In the genomic region with DNA sequence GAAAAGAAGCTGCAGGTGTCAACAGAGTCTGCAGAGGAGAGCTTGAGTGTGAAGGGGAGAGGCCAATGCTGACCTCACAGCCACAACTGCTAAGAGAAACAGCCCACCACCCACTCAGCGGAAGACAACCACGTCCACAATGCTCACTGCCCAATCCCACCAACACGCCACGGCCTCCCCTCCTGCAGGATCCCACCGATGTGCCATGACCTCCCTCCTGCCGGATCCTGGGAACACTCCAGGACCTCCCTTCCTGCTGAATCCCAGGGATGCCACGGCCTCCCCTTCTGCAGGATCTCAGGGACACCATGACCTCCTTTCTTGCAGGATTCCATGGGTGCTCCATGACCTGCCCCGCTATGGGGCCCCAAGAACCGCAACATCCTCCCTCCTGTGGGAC, we compare ENCODE assay signal across 26 cellular contexts.
"Had no signal": no experiment of that assay in that cellular context is flagged by ENCODE, and none has a peak within 500 bp of the region (broad histone marks: within the 10 kb centered on the region; RNA-seq: fewer than 3 reads in every experiment).

No MANE protein-coding gene starts in this region.

- DNase-seq: activated CD4-positive, alpha-beta memory T cell treated with anti-CD3 and anti-CD28 coated beads, Interleukin-2, amount 10 ng/mL, durations not matched to agents 7 days and 5 days; activated CD4-positive, alpha-beta T cell treated with anti-CD3 and anti-CD28 coated beads for 1 hour; activated CD4-positive, alpha-beta T cell treated with anti-CD3 and anti-CD28 coated beads, Interleukin-2, amount 10 ng/mL, durations not matched to agents 7 days and 5 days; activated naive CD8-positive, alpha-beta T cell treated with anti-CD3 and anti-CD28 coated beads, Interleukin-2, amount 10 ng/mL, durations not matched to agents 7 days and 5 days; activated T-cell treated with anti-CD3 and anti-CD28 coated beads, Interleukin-2, amount 50 U/mL, for 4 hours; colonic mucosa; effector CD8-positive, alpha-beta T cell; islet precursor cell; left ventricle myocardium inferior; nucleus accumbens; stimulated activated CD4-positive, alpha-beta T cell treated with anti-CD3 and anti-CD28 coated beads, Interleukin-15, amount 100 ng/mL, for 24 hours; stimulated activated CD4-positive, alpha-beta T cell treated with anti-CD3 and anti-CD28 coated beads, Interleukin-2, amount 100 ng/mL, for 24 hours; stimulated activated naive CD4-positive, alpha-beta T cell; SW 1271; T1000; tibial artery; upper lobe of right lung had no signal

- ATAC-seq: activated T-cell treated with anti-CD3 and anti-CD28 coated beads, Interleukin-2, amount 50 U/mL, for 4 hours; gastroesophageal sphincter; upper lobe of right lung had no signal

- H3K4me1 ChIP-seq: parathyroid adenoma, tibial artery had no signal

- H3K27me3 ChIP-seq: ascending aorta, colonic mucosa, gastroesophageal sphincter, hepatocyte, right atrium auricular region, suprapubic skin, tibial artery, upper lobe of right lung had no signal

- H3K4me3 Mint-ChIP-seq: activated CD4-positive, alpha-beta memory T cell treated with anti-CD3 and anti-CD28 coated beads, Interleukin-2, amount 10 ng/mL, durations not matched to agents 7 days and 5 days; activated naive CD8-positive, alpha-beta T cell treated with anti-CD3 and anti-CD28 coated beads, Interleukin-2, amount 10 ng/mL, durations not matched to agents 7 days and 5 days; activated T-cell treated with anti-CD3 and anti-CD28 coated beads, Interleukin-2, amount 50 U/mL, for 4 hours; nephron; T-helper 1 cell treated with Interleukin-12 subunit alpha and Interleukin-12 subunit beta and Interleukin-4 antibody, amounts not matched to agents 30 μg/mL and 1 μg/mL, for 36 hours had no signal

- H3K9me3 ChIP-seq: ascending aorta, colonic mucosa, gastroesophageal sphincter, left ventricle myocardium inferior, right atrium auricular region, suprapubic skin, tibial artery, upper lobe of right lung had no signal

- H2AFZ ChIP-seq: hepatocyte, parathyroid adenoma had no signal

- H3K4me3 ChIP-seq: ascending aorta, colonic mucosa, gastroesophageal sphincter, hepatocyte, left ventricle myocardium inferior, right atrium auricular region, suprapubic skin, tibial artery, upper lobe of right lung had no signal

- H3K79me2 ChIP-seq: hepatocyte, parathyroid adenoma had no signal

- H3K4me2 ChIP-seq: hepatocyte had no signal

- H3K9me3 Mint-ChIP-seq: activated CD4-positive, alpha-beta memory T cell treated with anti-CD3 and anti-CD28 coated beads, Interleukin-2, amount 10 ng/mL, durations not matched to agents 7 days and 5 days; activated CD4-positive, alpha-beta T cell treated with anti-CD3 and anti-CD28 coated beads, Interleukin-2, amount 10 ng/mL, durations not matched to agents 7 days and 5 days; activated naive CD8-positive, alpha-beta T cell treated with anti-CD3 and anti-CD28 coated beads, Interleukin-2, amount 10 ng/mL, durations not matched to agents 7 days and 5 days; activated T-cell treated with anti-CD3 and anti-CD28 coated beads, Interleukin-2, amount 50 U/mL, for 4 hours; activated T-helper 2 cell treated with anti-CD3 and anti-CD28 coated beads, Interferon-gamma antibody, Interleukin-2, Interleukin-4, amounts not matched to agents 10 μg/mL and 5 μg/mL and 100 μg/mL, durations not matched to agents 14 hours and 24 hours and 36 hours; nephron; T-helper 1 cell treated with Interleukin-12 subunit alpha and Interleukin-12 subunit beta and Interleukin-4 antibody, amounts not matched to agents 30 μg/mL and 1 μg/mL, for 36 hours had no signal

- H3K36me3 ChIP-seq: colonic mucosa had no signal

- H3K27me3 Mint-ChIP-seq: activated CD4-positive, alpha-beta memory T cell treated with anti-CD3 and anti-CD28 coated beads, Interleukin-2, amount 10 ng/mL, durations not matched to agents 7 days and 5 days; activated CD4-positive, alpha-beta T cell treated with anti-CD3 and anti-CD28 coated beads, Interleukin-2, amount 10 ng/mL, durations not matched to agents 7 days and 5 days; activated naive CD8-positive, alpha-beta T cell treated with anti-CD3 and anti-CD28 coated beads, Interleukin-2, amount 10 ng/mL, durations not matched to agents 7 days and 5 days had no signal

- H3K27ac ChIP-seq: ascending aorta, colonic mucosa, hepatocyte, parathyroid adenoma, right atrium auricular region, suprapubic skin, tibial artery, upper lobe of right lung had no signal

- H3K27ac Mint-ChIP-seq: activated CD4-positive, alpha-beta memory T cell treated with anti-CD3 and anti-CD28 coated beads, Interleukin-2, amount 10 ng/mL, durations not matched to agents 7 days and 5 days; activated naive CD8-positive, alpha-beta T cell treated with anti-CD3 and anti-CD28 coated beads, Interleukin-2, amount 10 ng/mL, durations not matched to agents 7 days and 5 days; activated T-helper 2 cell treated with anti-CD3 and anti-CD28 coated beads, Interferon-gamma antibody, Interleukin-2, Interleukin-4, amounts not matched to agents 10 μg/mL and 5 μg/mL and 100 μg/mL, durations not matched to agents 14 hours and 24 hours and 36 hours; nephron; T-helper 1 cell treated with Interleukin-12 subunit alpha and Interleukin-12 subunit beta and Interleukin-4 antibody, amounts not matched to agents 30 μg/mL and 1 μg/mL, for 36 hours had no signal

- H3K9ac ChIP-seq: parathyroid adenoma had no signal
